In the genomic region with DNA sequence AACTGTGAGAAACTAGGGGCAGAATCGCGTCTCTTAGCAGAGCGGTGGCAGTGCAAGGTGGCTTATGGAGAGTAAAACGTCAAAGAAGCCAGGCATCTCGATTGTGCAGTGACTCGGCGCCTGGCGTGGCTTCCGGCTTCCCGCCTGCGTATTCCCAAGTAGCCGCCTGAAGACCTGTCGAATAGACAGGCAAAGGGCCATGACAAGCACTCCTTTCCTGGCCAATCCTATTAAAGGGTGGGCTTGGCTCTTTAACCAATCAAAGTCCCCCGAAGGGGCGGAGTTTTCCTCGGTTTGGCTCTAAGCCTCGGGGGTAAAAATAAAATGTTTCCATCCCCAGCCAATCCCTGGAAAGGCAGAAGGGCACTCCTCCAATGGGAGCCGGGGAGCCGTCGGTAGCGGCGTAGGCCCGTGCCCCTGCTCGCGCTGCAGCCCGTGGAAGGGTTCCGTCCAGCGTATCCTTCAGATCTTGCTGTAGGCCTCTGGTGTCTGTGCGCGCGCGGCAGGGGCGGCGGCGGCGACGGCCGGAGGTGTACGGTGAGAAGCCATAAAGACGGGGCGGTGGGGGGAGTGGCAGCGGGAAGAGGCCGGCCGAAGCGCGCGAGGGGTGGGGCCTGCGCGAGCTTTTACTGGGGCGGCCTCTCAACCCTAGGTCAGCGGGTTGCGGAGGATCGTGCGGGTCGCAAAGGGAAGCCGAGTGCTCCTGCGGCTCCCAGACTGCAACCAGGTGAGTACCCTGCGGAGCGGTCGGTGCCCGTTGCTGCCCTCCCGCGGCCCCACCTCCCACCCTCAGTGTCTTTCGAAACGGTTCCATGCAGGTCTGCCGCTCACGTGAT, we compare ENCODE assay signal across 1 cellular context.
TF ChIP-seq lines count a peak whose summit lies in the region.

Gene KANTR (plus strand): TSS at position 395 of the 836 bp plus-strand sequence. CDS start 30,131 bp downstream, outside the sequence.

TF ChIP-seq in GM12878, 131 proteins besides CTCF, POLR2A, EP300 and RAD21 (continued from another document):
- TF ChIP-seq BCLAF1 (IDR thresholded peaks at IDR 0.05) (no peak), ATF3 (IDR thresholded peaks at IDR 0.05; ENCODE audit: borderline replicate concordance, extremely low read depth, low read depth, low read length) (no peak), TCF3 (IDR thresholded peaks at IDR 0.05; ENCODE audit: borderline replicate concordance, insufficient read depth, low read depth, low read length) (no peak), MTA3 (IDR thresholded peaks at IDR 0.05; ENCODE audit: borderline replicate concordance, low read length) (no peak), POLR2AphosphoS2 (IDR thresholded peaks at IDR 0.05; ENCODE audit: low read depth, low read length) (no peak), LARP7 (IDR thresholded peaks at IDR 0.05) (no peak), ZNF622 (IDR thresholded peaks at IDR 0.05) (no peak), HDAC2 (IDR thresholded peaks at IDR 0.05) (no peak), FOXM1 (IDR thresholded peaks at IDR 0.05; ENCODE audit: low read depth, low read length) (no peak)
- TF ChIP-seq, protein P1, sequence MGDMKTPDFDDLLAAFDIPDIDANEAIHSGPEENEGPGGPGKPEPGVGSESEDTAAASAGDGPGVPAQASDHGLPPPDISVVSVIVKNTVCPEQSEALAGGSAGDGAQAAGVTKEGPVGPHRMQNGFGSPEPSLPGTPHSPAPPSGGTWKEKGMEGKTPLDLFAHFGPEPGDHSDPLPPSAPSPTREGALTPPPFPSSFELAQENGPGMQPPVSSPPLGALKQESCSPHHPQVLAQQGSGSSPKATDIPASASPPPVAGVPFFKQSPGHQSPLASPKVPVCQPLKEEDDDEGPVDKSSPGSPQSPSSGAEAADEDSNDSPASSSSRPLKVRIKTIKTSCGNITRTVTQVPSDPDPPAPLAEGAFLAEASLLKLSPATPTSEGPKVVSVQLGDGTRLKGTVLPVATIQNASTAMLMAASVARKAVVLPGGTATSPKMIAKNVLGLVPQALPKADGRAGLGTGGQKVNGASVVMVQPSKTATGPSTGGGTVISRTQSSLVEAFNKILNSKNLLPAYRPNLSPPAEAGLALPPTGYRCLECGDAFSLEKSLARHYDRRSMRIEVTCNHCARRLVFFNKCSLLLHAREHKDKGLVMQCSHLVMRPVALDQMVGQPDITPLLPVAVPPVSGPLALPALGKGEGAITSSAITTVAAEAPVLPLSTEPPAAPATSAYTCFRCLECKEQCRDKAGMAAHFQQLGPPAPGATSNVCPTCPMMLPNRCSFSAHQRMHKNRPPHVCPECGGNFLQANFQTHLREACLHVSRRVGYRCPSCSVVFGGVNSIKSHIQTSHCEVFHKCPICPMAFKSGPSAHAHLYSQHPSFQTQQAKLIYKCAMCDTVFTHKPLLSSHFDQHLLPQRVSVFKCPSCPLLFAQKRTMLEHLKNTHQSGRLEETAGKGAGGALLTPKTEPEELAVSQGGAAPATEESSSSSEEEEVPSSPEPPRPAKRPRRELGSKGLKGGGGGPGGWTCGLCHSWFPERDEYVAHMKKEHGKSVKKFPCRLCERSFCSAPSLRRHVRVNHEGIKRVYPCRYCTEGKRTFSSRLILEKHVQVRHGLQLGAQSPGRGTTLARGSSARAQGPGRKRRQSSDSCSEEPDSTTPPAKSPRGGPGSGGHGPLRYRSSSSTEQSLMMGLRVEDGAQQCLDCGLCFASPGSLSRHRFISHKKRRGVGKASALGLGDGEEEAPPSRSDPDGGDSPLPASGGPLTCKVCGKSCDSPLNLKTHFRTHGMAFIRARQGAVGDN (IDR thresholded peaks at IDR 0.05) = no peak
